ENCODE assay signal across 29 cellular contexts in genomic region chr7:36449685-36450084, GRCh38.
"Had no signal": no experiment of that assay in that cellular context is flagged by ENCODE, and none has a peak within 500 bp of the region (broad histone marks: within the 10 kb centered on the region; RNA-seq: fewer than 3 reads in every experiment).

No MANE protein-coding gene starts in this region.

- H3K4me1 Mint-ChIP-seq: activated CD4-positive, alpha-beta memory T cell treated with anti-CD3 and anti-CD28 coated beads, Interleukin-2, amount 10 ng/mL, durations not matched to agents 7 days and 5 days; activated CD4-positive, alpha-beta T cell treated with anti-CD3 and anti-CD28 coated beads, Interleukin-2, amount 10 ng/mL, durations not matched to agents 7 days and 5 days; activated naive CD4-positive, alpha-beta T cell treated with anti-CD3 and anti-CD28 coated beads, Interleukin-2, amount 10 ng/mL, durations not matched to agents 7 days and 5 days; activated naive CD8-positive, alpha-beta T cell treated with anti-CD3 and anti-CD28 coated beads, Interleukin-2, amount 10 ng/mL, durations not matched to agents 7 days and 5 days; central memory CD8-positive, alpha-beta T cell; endodermal cell had no signal

- H3K9me3 Mint-ChIP-seq: activated CD4-positive, alpha-beta memory T cell treated with anti-CD3 and anti-CD28 coated beads, Interleukin-2, amount 10 ng/mL, durations not matched to agents 7 days and 5 days; activated CD4-positive, alpha-beta T cell treated with anti-CD3 and anti-CD28 coated beads, Interleukin-2, amount 10 ng/mL, durations not matched to agents 7 days and 5 days; activated naive CD4-positive, alpha-beta T cell treated with anti-CD3 and anti-CD28 coated beads, Interleukin-2, amount 10 ng/mL, durations not matched to agents 7 days and 5 days; activated naive CD4-positive, alpha-beta T cell treated with anti-CD3 and anti-CD28 coated beads, Interleukin-2, amount 50 U/mL, for 72 hours; activated naive CD8-positive, alpha-beta T cell treated with anti-CD3 and anti-CD28 coated beads, Interleukin-2, amount 10 ng/mL, durations not matched to agents 7 days and 5 days; activated T-cell treated with anti-CD3 and anti-CD28 coated beads, Interleukin-2, amount 50 U/mL, for 24 hours; activated T-cell treated with anti-CD3 and anti-CD28 coated beads, Interleukin-2, amount 50 U/mL, for 72 hours; central memory CD8-positive, alpha-beta T cell; dendritic cell treated with granulocyte-macrophage colony-stimulating factor and Interleukin-4, amounts not matched to agents 40 ng/mL and 50 ng/mL, for 4 days had no signal

- H3K36me3 ChIP-seq: esophagus muscularis mucosa, gastrocnemius medialis had no signal

- H3K27me3 ChIP-seq: dorsolateral prefrontal cortex, esophagus muscularis mucosa, foreskin keratinocyte, gastrocnemius medialis, heart left ventricle had no signal

- H3K4me3 Mint-ChIP-seq: activated CD4-positive, alpha-beta memory T cell treated with anti-CD3 and anti-CD28 coated beads, Interleukin-2, amount 10 ng/mL, durations not matched to agents 7 days and 5 days; activated CD4-positive, alpha-beta T cell treated with anti-CD3 and anti-CD28 coated beads, Interleukin-2, amount 10 ng/mL, durations not matched to agents 7 days and 5 days; activated naive CD4-positive, alpha-beta T cell treated with anti-CD3 and anti-CD28 coated beads, Interleukin-2, amount 10 ng/mL, durations not matched to agents 7 days and 5 days; activated naive CD8-positive, alpha-beta T cell treated with anti-CD3 and anti-CD28 coated beads, Interleukin-2, amount 10 ng/mL, durations not matched to agents 7 days and 5 days; activated T-cell treated with anti-CD3 and anti-CD28 coated beads, Interleukin-2, amount 50 U/mL, for 24 hours; activated T-cell treated with anti-CD3 and anti-CD28 coated beads, Interleukin-2, amount 50 U/mL, for 72 hours; brain; central memory CD8-positive, alpha-beta T cell; dendritic cell treated with granulocyte-macrophage colony-stimulating factor and Interleukin-4, amounts not matched to agents 40 ng/mL and 50 ng/mL, for 4 days; endodermal cell had no signal

- DNase-seq: activated CD4-positive, alpha-beta memory T cell treated with anti-CD3 and anti-CD28 coated beads, Interleukin-2, amount 10 ng/mL, durations not matched to agents 7 days and 5 days; activated CD4-positive, alpha-beta T cell treated with anti-CD3 and anti-CD28 coated beads for 1 hour; activated CD4-positive, alpha-beta T cell treated with anti-CD3 and anti-CD28 coated beads for 4 hours; activated CD4-positive, alpha-beta T cell treated with anti-CD3 and anti-CD28 coated beads, Interleukin-2, amount 10 ng/mL, durations not matched to agents 7 days and 5 days; activated CD4-positive, alpha-beta T cell treated with anti-CD3 and anti-CD28 coated beads, Interleukin-2, amount 50 U/mL, for 4 hours; activated CD8-positive, alpha-beta memory T cell treated with anti-CD3 and anti-CD28 coated beads, Interleukin-2, amount 50 U/mL, for 48 hours; activated effector memory CD4-positive, alpha-beta T cell treated with Interleukin-2 at 50 U/mL for 16 hours; activated naive CD4-positive, alpha-beta T cell treated with anti-CD3 and anti-CD28 coated beads, Interleukin-2, amount 10 ng/mL, durations not matched to agents 7 days and 5 days; activated naive CD8-positive, alpha-beta T cell treated with anti-CD3 and anti-CD28 coated beads, Interleukin-2, amount 10 ng/mL, durations not matched to agents 7 days and 5 days; activated T-cell treated with anti-CD3 and anti-CD28 coated beads for 4 hours; activated T-cell treated with anti-CD3 and anti-CD28 coated beads, Interleukin-2, amount 50 U/mL, for 24 hours; activated T-cell treated with anti-CD3 and anti-CD28 coated beads, Interleukin-2, amount 50 U/mL, for 72 hours; dorsolateral prefrontal cortex; effector memory CD4-positive, alpha-beta T cell; endodermal cell; erythroblast; gastrocnemius medialis; glutamatergic neuron; heart left ventricle; hypothalamus; T-helper 2 cell had no signal

- H3K4me1 ChIP-seq: gastrocnemius medialis, heart left ventricle had no signal

- ATAC-seq: activated naive CD4-positive, alpha-beta T cell treated with anti-CD3 and anti-CD28 coated beads, Interleukin-2, amount 50 U/mL, for 72 hours; activated T-cell treated with anti-CD3 and anti-CD28 coated beads, Interleukin-2, amount 50 U/mL, for 72 hours; gastrocnemius medialis; heart left ventricle had no signal

- FAIRE-seq: bronchial epithelial cell had no signal

- H3K27ac Mint-ChIP-seq: activated CD4-positive, alpha-beta memory T cell treated with anti-CD3 and anti-CD28 coated beads, Interleukin-2, amount 10 ng/mL, durations not matched to agents 7 days and 5 days; activated CD4-positive, alpha-beta T cell treated with anti-CD3 and anti-CD28 coated beads, Interleukin-2, amount 10 ng/mL, durations not matched to agents 7 days and 5 days; activated naive CD4-positive, alpha-beta T cell treated with anti-CD3 and anti-CD28 coated beads, Interleukin-2, amount 10 ng/mL, durations not matched to agents 7 days and 5 days; activated naive CD4-positive, alpha-beta T cell treated with anti-CD3 and anti-CD28 coated beads, Interleukin-2, amount 50 U/mL, for 72 hours; activated naive CD8-positive, alpha-beta T cell treated with anti-CD3 and anti-CD28 coated beads, Interleukin-2, amount 10 ng/mL, durations not matched to agents 7 days and 5 days; activated T-cell treated with anti-CD3 and anti-CD28 coated beads, Interleukin-2, amount 50 U/mL, for 24 hours; activated T-cell treated with anti-CD3 and anti-CD28 coated beads, Interleukin-2, amount 50 U/mL, for 72 hours; brain; dendritic cell treated with granulocyte-macrophage colony-stimulating factor and Interleukin-4, amounts not matched to agents 40 ng/mL and 50 ng/mL, for 4 days; endodermal cell had no signal

- H3K9me3 ChIP-seq: esophagus muscularis mucosa, gastrocnemius medialis had no signal

- H3K4me3 ChIP-seq: coronary artery, dorsolateral prefrontal cortex, esophagus muscularis mucosa, gastrocnemius medialis, heart left ventricle had no signal

- H3K27ac ChIP-seq: coronary artery, esophagus muscularis mucosa, gastrocnemius medialis, heart left ventricle had no signal

- H3K27me3 Mint-ChIP-seq: activated CD4-positive, alpha-beta memory T cell treated with anti-CD3 and anti-CD28 coated beads, Interleukin-2, amount 10 ng/mL, durations not matched to agents 7 days and 5 days; activated CD4-positive, alpha-beta T cell treated with anti-CD3 and anti-CD28 coated beads, Interleukin-2, amount 10 ng/mL, durations not matched to agents 7 days and 5 days; activated naive CD4-positive, alpha-beta T cell treated with anti-CD3 and anti-CD28 coated beads, Interleukin-2, amount 10 ng/mL, durations not matched to agents 7 days and 5 days; activated naive CD8-positive, alpha-beta T cell treated with anti-CD3 and anti-CD28 coated beads, Interleukin-2, amount 10 ng/mL, durations not matched to agents 7 days and 5 days; activated T-cell treated with anti-CD3 and anti-CD28 coated beads, Interleukin-2, amount 50 U/mL, for 24 hours; brain; central memory CD8-positive, alpha-beta T cell; dendritic cell treated with granulocyte-macrophage colony-stimulating factor and Interleukin-4, amounts not matched to agents 40 ng/mL and 50 ng/mL, for 4 days had no signal
